15 cellular contexts compared by ENCODE assay signal in the genomic region with DNA sequence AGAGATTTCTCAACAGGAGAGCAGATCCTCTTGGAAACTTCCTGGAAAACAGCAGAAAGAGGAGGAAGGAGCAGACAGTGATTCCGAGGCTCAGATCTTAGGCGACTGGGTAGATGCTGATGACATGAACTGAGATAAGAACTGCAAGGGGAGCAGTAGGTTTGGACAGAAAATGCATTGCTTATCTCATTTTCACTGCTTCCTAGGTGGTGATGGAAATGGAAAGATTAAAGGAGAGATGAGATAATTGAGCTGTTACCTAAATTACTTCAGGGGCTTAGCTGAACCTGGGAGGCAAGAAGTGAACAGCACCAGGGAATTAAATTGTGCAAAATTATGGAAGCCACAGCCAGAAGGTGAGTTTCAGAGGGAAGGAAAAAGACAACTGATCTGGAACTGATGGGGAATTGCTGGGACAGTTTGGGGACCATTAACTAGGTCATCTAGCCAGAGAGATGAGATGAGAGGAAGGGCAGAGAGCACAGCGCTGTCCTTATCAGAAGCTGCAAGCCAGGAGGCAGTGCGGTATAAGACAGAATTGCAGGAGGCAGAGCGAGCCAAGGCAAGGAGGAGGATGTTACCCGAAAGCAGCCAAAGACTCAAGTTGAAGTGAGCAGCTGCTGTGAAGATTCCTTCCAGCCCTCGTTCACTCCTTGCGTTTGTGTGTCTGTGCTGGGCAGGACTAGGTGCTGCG.
A peak's percentile ranks its signal among the peaks of the same experiment; 100 is the strongest.
DNase-seq lines count a peak whose midpoint lies in the region; ATAC-seq and TF ChIP-seq lines count a peak whose summit lies in the region.
"Had no signal": no experiment of that assay in that cellular context is flagged by ENCODE, and none has a peak within 500 bp of the region (broad histone marks: within the 10 kb centered on the region; RNA-seq: fewer than 3 reads in every experiment).

No MANE protein-coding gene starts in this region.

- H3K9me3 ChIP-seq in uterus = no peaks in the 10 kb centered on the region
- H3K9me3 ChIP-seq in Karpas-422 (ENCODE audit: low read length) = no peaks in the 10 kb centered on the region
- H3K9me3 ChIP-seq: MG63 had no signal

- no peak overlapping the region for H3K4me3 Mint-ChIP-seq in activated naive CD8-positive, alpha-beta T cell treated with anti-CD3 and anti-CD28 coated beads, Interleukin-2, amount 10 ng/mL, durations not matched to agents 7 days and 5 days
- no peak overlapping the region for H3K4me3 Mint-ChIP-seq in activated naive CD8-positive, alpha-beta T cell treated with anti-CD3 and anti-CD28 coated beads, Interleukin-2, amount 50 U/mL, for 24 hours
- H3K4me3 Mint-ChIP-seq in nephron = no peak overlapping the region

- H3K27ac ChIP-seq in cingulate gyrus (ENCODE audit: low read depth, low read length) (peak overlapping the region; percentile 87), uterus (no peak overlapping the region), Karpas-422 (ENCODE audit: low read length) (no peak overlapping the region)
- H3K27ac ChIP-seq: 22Rv1, KMS-11 had no signal

- H3K4me1 ChIP-seq in uterus = no peaks in the 10 kb centered on the region
- H3K4me1 ChIP-seq in Karpas-422 (ENCODE audit: low read length) = no peaks in the 10 kb centered on the region

- H3K4me2 ChIP-seq in Karpas-422 (ENCODE audit: low read depth, low read length, poor library complexity, severe bottlenecking) = no peak overlapping the region
- H3K4me2 ChIP-seq: KMS-11 had no signal

- TF ChIP-seq CTCF in nephron (IDR thresholded peaks at IDR 0.05; ENCODE audit: unreplicated experiment in 3 of 3) = no peak
- TF ChIP-seq CTCF in uterus (IDR thresholded peaks at IDR 0.05) = peak in 3 of 4 experiments; percentile 37 to 46 (median 38)

- no peaks in the 10 kb centered on the region for H3K9me3 Mint-ChIP-seq in activated naive CD8-positive, alpha-beta T cell treated with anti-CD3 and anti-CD28 coated beads, Interleukin-2, amount 10 ng/mL, durations not matched to agents 7 days and 5 days
- H3K9me3 Mint-ChIP-seq in activated naive CD8-positive, alpha-beta T cell treated with anti-CD3 and anti-CD28 coated beads, Interleukin-2, amount 50 U/mL, for 24 hours = no peaks in the 10 kb centered on the region
- no peaks in the 10 kb centered on the region for H3K9me3 Mint-ChIP-seq in nephron

- POLR2A ChIA-PET in activated naive CD8-positive, alpha-beta T cell treated with anti-CD3 and anti-CD28 coated beads, Interleukin-2, amount 10 ng/mL, durations not matched to agents 7 days and 5 days (lab: Charles Lee) = no interaction called here

- no peak overlapping the region for H2AFZ ChIP-seq in Karpas-422 (ENCODE audit: low read length)

- H3K4me3 ChIP-seq in uterus = no peak overlapping the region
- no peak overlapping the region for H3K4me3 ChIP-seq in Karpas-422 (ENCODE audit: low read length)
- H3K4me3 ChIP-seq: MG63 had no signal

- no peak for ATAC-seq in activated naive CD8-positive, alpha-beta T cell treated with anti-CD3 and anti-CD28 coated beads, Interleukin-2, amount 10 ng/mL, durations not matched to agents 7 days and 5 days (ENCODE audit: low read depth)
- no peak for ATAC-seq in activated naive CD8-positive, alpha-beta T cell treated with anti-CD3 and anti-CD28 coated beads, Interleukin-2, amount 50 U/mL, for 24 hours
- no peak for ATAC-seq in left colon

- no peaks in the 10 kb centered on the region for H4K20me1 ChIP-seq in Karpas-422 (ENCODE audit: insufficient read depth, low read depth, low read length)

- TF ChIP-seq POLR2A in uterus (IDR thresholded peaks at IDR 0.05) = no peak

- H3K36me3 ChIP-seq in uterus (no peaks in the 10 kb centered on the region), Karpas-422 (ENCODE audit: insufficient read depth, low read length) (no peaks in the 10 kb centered on the region)
- H3K36me3 ChIP-seq: MG63 had no signal

- intact Hi-C loops in uterus (cut with DNase I; ENCODE audit: low total_unique reads) (no loop called here), left colon (cut with DNase I, micrococcal nuclease) (no loop called here)

- H3K27me3 Mint-ChIP-seq in activated naive CD8-positive, alpha-beta T cell treated with anti-CD3 and anti-CD28 coated beads, Interleukin-2, amount 10 ng/mL, durations not matched to agents 7 days and 5 days = peaks cover 2% of the 10 kb centered on the region
- no peaks in the 10 kb centered on the region for H3K27me3 Mint-ChIP-seq in activated naive CD8-positive, alpha-beta T cell treated with anti-CD3 and anti-CD28 coated beads, Interleukin-2, amount 50 U/mL, for 24 hours
- H3K27me3 Mint-ChIP-seq in nephron (ENCODE audit: low read depth) = peaks cover 4% of the 10 kb centered on the region

- no peak for DNase-seq in activated naive CD8-positive, alpha-beta T cell treated with anti-CD3 and anti-CD28 coated beads, Interleukin-2, amount 10 ng/mL, durations not matched to agents 7 days and 5 days
- no peak for DNase-seq in activated naive CD8-positive, alpha-beta T cell treated with anti-CD3 and anti-CD28 coated beads, Interleukin-2, amount 50 U/mL, for 24 hours
- DNase-seq in uterus (peak in 1 of 2 donors; percentile 56), Karpas-422 (no peak), left colon (no peak), ureter (ENCODE audit: low spot score) (no peak)
- DNase-seq: MG63, NCI-H1105, NCI-H1930, NCI-H510A treated with DMSO at 0.1 percent for 48 hours, SIG-M5 had no signal

- H3K4me1 Mint-ChIP-seq in activated naive CD8-positive, alpha-beta T cell treated with anti-CD3 and anti-CD28 coated beads, Interleukin-2, amount 10 ng/mL, durations not matched to agents 7 days and 5 days = no peaks in the 10 kb centered on the region
- no peaks in the 10 kb centered on the region for H3K4me1 Mint-ChIP-seq in activated naive CD8-positive, alpha-beta T cell treated with anti-CD3 and anti-CD28 coated beads, Interleukin-2, amount 50 U/mL, for 24 hours
- peaks cover 37% of the 10 kb centered on the region for H3K4me1 Mint-ChIP-seq in nephron

- H3K79me2 ChIP-seq in Karpas-422 (ENCODE audit: low read length) = no peaks in the 10 kb centered on the region

- H3K27me3 ChIP-seq in uterus (no peaks in the 10 kb centered on the region), Karpas-422 (ENCODE audit: low read length) (no peaks in the 10 kb centered on the region)
- H3K27me3 ChIP-seq: MG63 had no signal

- no peaks in the 10 kb centered on the region for H3K9me2 ChIP-seq in Karpas-422 (replicated peaks; ENCODE audit: insufficient read depth, low read length)

- no peaks in the 10 kb centered on the region for H3K36me3 Mint-ChIP-seq in activated naive CD8-positive, alpha-beta T cell treated with anti-CD3 and anti-CD28 coated beads, Interleukin-2, amount 10 ng/mL, durations not matched to agents 7 days and 5 days
- H3K36me3 Mint-ChIP-seq in activated naive CD8-positive, alpha-beta T cell treated with anti-CD3 and anti-CD28 coated beads, Interleukin-2, amount 50 U/mL, for 24 hours (ENCODE audit: low read depth) = no peaks in the 10 kb centered on the region
- peaks cover 19% of the 10 kb centered on the region for H3K36me3 Mint-ChIP-seq in nephron (ENCODE audit: low read depth)

- no peak overlapping the region for H3K9ac ChIP-seq in Karpas-422 (ENCODE audit: low read length)
- H3K9ac ChIP-seq: KMS-11 had no signal

- peak overlapping the region; percentile 7 for H3K27ac Mint-ChIP-seq in activated naive CD8-positive, alpha-beta T cell treated with anti-CD3 and anti-CD28 coated beads, Interleukin-2, amount 10 ng/mL, durations not matched to agents 7 days and 5 days
- H3K27ac Mint-ChIP-seq in activated naive CD8-positive, alpha-beta T cell treated with anti-CD3 and anti-CD28 coated beads, Interleukin-2, amount 50 U/mL, for 24 hours = no peak overlapping the region
- H3K27ac Mint-ChIP-seq in nephron = peak overlapping the region in 2 of 3 experiments; percentile 12 to 34

Comparison
In these comparisons a context has a peak if more than half of its experiments do, and no peak if none do; other contexts are left out.
1. CTCF ChIP-seq: peak in uterus (3 of 4); none in nephron (0 of 3).